Comparison of ENCODE assay signal across 8 cellular contexts in the genomic region with DNA sequence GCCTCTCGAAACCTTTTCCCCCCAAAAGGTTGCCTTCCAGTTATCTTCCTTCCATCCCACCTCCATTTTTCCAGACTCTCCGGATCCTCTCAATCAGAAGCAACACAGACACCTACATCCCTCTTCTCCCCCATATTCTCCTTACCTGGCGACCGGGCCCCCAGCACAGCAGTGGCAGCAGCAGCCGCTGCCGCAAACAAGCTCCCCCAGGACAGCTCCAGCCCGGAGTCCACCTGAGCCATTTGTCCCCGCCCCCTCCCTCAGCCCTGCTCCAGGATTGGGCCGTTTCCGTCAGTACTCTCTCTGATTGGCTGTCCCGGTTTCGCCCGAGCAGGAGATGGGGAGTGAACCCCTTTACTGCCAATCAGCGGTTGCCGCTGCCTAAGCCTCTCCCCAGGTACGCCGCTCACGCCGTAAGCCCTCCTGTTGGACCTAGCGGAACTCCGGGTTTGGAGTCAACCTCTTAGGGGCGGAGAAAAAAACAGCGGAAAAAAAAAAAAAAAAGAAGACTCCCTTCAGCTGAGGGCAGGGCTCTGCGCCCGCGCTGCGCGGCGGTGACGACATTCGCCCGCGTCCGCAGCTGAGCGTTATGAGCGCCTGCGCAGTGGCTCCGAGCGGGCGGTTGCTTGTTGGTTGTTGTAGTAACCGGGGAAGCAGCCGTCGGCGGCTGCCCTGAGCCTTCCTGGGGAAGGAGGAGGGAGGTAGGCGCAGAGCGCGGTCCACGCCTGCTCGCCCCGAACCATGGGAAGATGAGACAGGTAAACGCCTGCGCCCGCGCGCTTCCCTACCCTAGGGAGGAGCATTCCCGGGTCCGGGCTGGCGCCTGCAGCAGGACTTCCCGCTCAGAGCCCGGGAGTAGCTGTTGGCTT. TPM values are rescaled to one million over a fixed set of nuclear protein-coding genes. Genes with fewer than 3 reads are reported as not detected.
DNase-seq lines count a peak whose midpoint lies in the region; ATAC-seq and TF ChIP-seq lines count a peak whose summit lies in the region.

A gene with protein sequence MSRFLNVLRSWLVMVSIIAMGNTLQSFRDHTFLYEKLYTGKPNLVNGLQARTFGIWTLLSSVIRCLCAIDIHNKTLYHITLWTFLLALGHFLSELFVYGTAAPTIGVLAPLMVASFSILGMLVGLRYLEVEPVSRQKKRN (minus strand): TSS at position 247 of the 869 bp plus-strand sequence. CDS start 3,374 bp downstream, outside the sequence.
A gene with protein sequence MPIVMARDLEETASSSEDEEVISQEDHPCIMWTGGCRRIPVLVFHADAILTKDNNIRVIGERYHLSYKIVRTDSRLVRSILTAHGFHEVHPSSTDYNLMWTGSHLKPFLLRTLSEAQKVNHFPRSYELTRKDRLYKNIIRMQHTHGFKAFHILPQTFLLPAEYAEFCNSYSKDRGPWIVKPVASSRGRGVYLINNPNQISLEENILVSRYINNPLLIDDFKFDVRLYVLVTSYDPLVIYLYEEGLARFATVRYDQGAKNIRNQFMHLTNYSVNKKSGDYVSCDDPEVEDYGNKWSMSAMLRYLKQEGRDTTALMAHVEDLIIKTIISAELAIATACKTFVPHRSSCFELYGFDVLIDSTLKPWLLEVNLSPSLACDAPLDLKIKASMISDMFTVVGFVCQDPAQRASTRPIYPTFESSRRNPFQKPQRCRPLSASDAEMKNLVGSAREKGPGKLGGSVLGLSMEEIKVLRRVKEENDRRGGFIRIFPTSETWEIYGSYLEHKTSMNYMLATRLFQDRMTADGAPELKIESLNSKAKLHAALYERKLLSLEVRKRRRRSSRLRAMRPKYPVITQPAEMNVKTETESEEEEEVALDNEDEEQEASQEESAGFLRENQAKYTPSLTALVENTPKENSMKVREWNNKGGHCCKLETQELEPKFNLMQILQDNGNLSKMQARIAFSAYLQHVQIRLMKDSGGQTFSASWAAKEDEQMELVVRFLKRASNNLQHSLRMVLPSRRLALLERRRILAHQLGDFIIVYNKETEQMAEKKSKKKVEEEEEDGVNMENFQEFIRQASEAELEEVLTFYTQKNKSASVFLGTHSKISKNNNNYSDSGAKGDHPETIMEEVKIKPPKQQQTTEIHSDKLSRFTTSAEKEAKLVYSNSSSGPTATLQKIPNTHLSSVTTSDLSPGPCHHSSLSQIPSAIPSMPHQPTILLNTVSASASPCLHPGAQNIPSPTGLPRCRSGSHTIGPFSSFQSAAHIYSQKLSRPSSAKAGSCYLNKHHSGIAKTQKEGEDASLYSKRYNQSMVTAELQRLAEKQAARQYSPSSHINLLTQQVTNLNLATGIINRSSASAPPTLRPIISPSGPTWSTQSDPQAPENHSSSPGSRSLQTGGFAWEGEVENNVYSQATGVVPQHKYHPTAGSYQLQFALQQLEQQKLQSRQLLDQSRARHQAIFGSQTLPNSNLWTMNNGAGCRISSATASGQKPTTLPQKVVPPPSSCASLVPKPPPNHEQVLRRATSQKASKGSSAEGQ (N-terminal part only) (plus strand): TSS at position 617 of the 869 bp plus-strand sequence. CDS start 1,904 bp downstream, outside the sequence.

- H3K4me3 ChIP-seq in SK-N-SH (ENCODE audit: low read depth in 2 of 2, low read length in 1 of 2) (peak within 1 kb of the TSS; percentile 80 to 94), suprapubic skin (peak within 1 kb of the TSS; percentile 66)

- POLR2A ChIA-PET in SK-N-SH (lab: Yijun Ruan, JAX): interaction anchor here (0.6 to 1.6 kb wide), 6 partner anchors 8 to 582 kb away, joined by 3 to 5 read pairs (median 3); no protein-coding TSS in a partner anchor

- ATAC-seq in HG02571 (IDR thresholded peaks at IDR 0.05; ENCODE audit: unreplicated experiment): peak; percentile 95

- H3K9ac ChIP-seq in SK-N-SH: peak within 1 kb of the TSS; percentile 85

- H3K27me3 ChIP-seq in SK-N-SH (ENCODE audit: insufficient read depth) (no peaks in the 10 kb centered on the region), suprapubic skin (no peaks in the 10 kb centered on the region)

- TF ChIP-seq RAD21 in SK-N-SH (IDR thresholded peaks at IDR 0.05; ENCODE audit: low read length): no peak

- no peak for TF ChIP-seq CTCF in SK-N-SH (IDR thresholded peaks at IDR 0.05)
- peak in 1 of 2 donors; percentile 4 for TF ChIP-seq CTCF in suprapubic skin (IDR thresholded peaks at IDR 0.05)

- peak; percentile 97 for DNase-seq in GM04504 (ENCODE audit: low read depth)
- peak; percentile 95 for DNase-seq in NCI-H1048 (lab: John Stamatoyannopoulos, UW)
- peak; percentile 95 for DNase-seq in SK-N-SH
- peak; percentile 96 for DNase-seq in activated naive CD4-positive, alpha-beta T cell treated with anti-CD3 and anti-CD28 coated beads, Interleukin-2, amount 50 U/mL, for 16 hours
- peak; percentile 100 for DNase-seq in germinal center (ENCODE audit: low spot score)
- peak; percentile 98 for DNase-seq in non-pigmented ciliary epithelial cell (ENCODE audit: low read depth)
- peak; percentile 98 for DNase-seq in suprapubic skin (ENCODE audit: low spot score in 2 of 2)

- H3K79me2 ChIP-seq in SK-N-SH (ENCODE audit: insufficient read depth): peaks cover 25% of the 10 kb centered on the region

- TF ChIP-seq EP300 in SK-N-SH (IDR thresholded peaks at IDR 0.05; ENCODE audit: borderline replicate concordance in 1 of 2, low read depth in 1 of 2, low read length in 1 of 2) (no peak), suprapubic skin (IDR thresholded peaks at IDR 0.05) (no peak)

- peak in 1 of 2 donors; percentile 25 for TF ChIP-seq POLR2A in suprapubic skin (IDR thresholded peaks at IDR 0.05)

- H3F3A ChIP-seq in SK-N-SH (replicated peaks; ENCODE audit: insufficient read depth): no peaks in the 10 kb centered on the region

- peak within 1 kb of the TSS; percentile 73 to 79 for H3K27ac ChIP-seq in SK-N-SH (ENCODE audit: low read depth in 2 of 2, low read length in 1 of 2)
- peak within 1 kb of the TSS; percentile 81 for H3K27ac ChIP-seq in suprapubic skin

- no peaks in the 10 kb centered on the region for H3K9me2 ChIP-seq in SK-N-SH

- H3K4me2 ChIP-seq in SK-N-SH: peak within 1 kb of the TSS; percentile 83

- H3K36me3 ChIP-seq in SK-N-SH (replicated peaks in 1 of 2; ENCODE audit: control insufficient read depth in 1 of 2, insufficient read depth in 2 of 2, low read length in 1 of 2) (peaks cover 10 to 32% of the 10 kb centered on the region in 2 experiments), suprapubic skin (peaks cover 21% of the 10 kb centered on the region)

- no peaks in the 10 kb centered on the region for H4K20me1 ChIP-seq in SK-N-SH (ENCODE audit: insufficient read depth)

- CTCF ChIA-PET in SK-N-SH (lab: Yijun Ruan, JAX): interaction anchor here (1.0 to 2.0 kb wide), 6 partner anchors 10 to 246 kb away, joined by 3 to 25 read pairs (median 4); a partner anchor contains a TSS

- peak within 1 kb of the TSS; percentile 96 for H2AFZ ChIP-seq in SK-N-SH (ENCODE audit: low read depth)

- 1% methylated on average over 33 of the region's 60 CpGs for WGBS in SK-N-SH (ENCODE audit: low lambda C conversion rate)
- under 1% methylated on average over 55 of the region's 60 CpGs for WGBS in suprapubic skin

- peaks cover 0 to 9% of the 10 kb centered on the region in 2 experiments; a peak in 2 of 4 replicates for H3K4me1 ChIP-seq in SK-N-SH (ENCODE audit: control insufficient read depth in 1 of 2, insufficient read depth in 2 of 2, low read depth in 1 of 2, low read length in 1 of 2)
- H3K4me1 ChIP-seq in suprapubic skin: peaks cover 27% of the 10 kb centered on the region

- no peaks in the 10 kb centered on the region for H3K9me3 ChIP-seq in SK-N-SH
- no peaks in the 10 kb centered on the region for H3K9me3 ChIP-seq in suprapubic skin

TF ChIP-seq in SK-N-SH, 30 proteins besides CTCF, POLR2A, EP300 and RAD21 (continues in another document):
- TF ChIP-seq, protein P1, sequence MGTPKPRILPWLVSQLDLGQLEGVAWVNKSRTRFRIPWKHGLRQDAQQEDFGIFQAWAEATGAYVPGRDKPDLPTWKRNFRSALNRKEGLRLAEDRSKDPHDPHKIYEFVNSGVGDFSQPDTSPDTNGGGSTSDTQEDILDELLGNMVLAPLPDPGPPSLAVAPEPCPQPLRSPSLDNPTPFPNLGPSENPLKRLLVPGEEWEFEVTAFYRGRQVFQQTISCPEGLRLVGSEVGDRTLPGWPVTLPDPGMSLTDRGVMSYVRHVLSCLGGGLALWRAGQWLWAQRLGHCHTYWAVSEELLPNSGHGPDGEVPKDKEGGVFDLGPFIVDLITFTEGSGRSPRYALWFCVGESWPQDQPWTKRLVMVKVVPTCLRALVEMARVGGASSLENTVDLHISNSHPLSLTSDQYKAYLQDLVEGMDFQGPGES (IDR thresholded peaks at IDR 0.05; ENCODE audit: low read depth, low read length): peak; percentile 80
- TF ChIP-seq, protein P2, sequence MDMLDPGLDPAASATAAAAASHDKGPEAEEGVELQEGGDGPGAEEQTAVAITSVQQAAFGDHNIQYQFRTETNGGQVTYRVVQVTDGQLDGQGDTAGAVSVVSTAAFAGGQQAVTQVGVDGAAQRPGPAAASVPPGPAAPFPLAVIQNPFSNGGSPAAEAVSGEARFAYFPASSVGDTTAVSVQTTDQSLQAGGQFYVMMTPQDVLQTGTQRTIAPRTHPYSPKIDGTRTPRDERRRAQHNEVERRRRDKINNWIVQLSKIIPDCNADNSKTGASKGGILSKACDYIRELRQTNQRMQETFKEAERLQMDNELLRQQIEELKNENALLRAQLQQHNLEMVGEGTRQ (IDR thresholded peaks at IDR 0.05; ENCODE audit: borderline replicate concordance, low read depth, low read length): no peak
- TF ChIP-seq NRF1 (IDR thresholded peaks at IDR 0.05; ENCODE audit: low read depth, low read length) (peak; percentile 87), FOXJ3 (CRISPR knock-in tag; IDR thresholded peaks at IDR 0.05) (no peak), SMC3 (IDR thresholded peaks at IDR 0.05; ENCODE audit: low read depth, low read length) (no peak), POLR2AphosphoS5 (IDR thresholded peaks at IDR 0.05; ENCODE audit: low read depth, low read length) (peak; percentile 38; the same call in 1 of the 2 replicates), RFX5 (IDR thresholded peaks at IDR 0.05; ENCODE audit: low read length) (peak; percentile 67), GATA2 (CRISPR knock-in tag; IDR thresholded peaks at IDR 0.05) (no peak), FOSL2 (IDR thresholded peaks at IDR 0.05; ENCODE audit: borderline replicate concordance, low read depth) (no peak)
- TF ChIP-seq, protein P3, sequence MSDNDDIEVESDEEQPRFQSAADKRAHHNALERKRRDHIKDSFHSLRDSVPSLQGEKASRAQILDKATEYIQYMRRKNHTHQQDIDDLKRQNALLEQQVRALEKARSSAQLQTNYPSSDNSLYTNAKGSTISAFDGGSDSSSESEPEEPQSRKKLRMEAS (IDR thresholded peaks at IDR 0.05; ENCODE audit: low read depth): peak; percentile 54; the same call in 1 of the 2 replicates

RNA-seq across cellular contexts. Expression of the first gene that starts in this region (rescaled TPM):
- polyA plus RNA-seq in SK-N-SH (2012; rRNA removed): 14.8 and 17.0 TPM in 2 replicates
- 16.7 and 16.9 TPM in 2 replicates for polyA plus RNA-seq in SK-N-SH (2012; cell fraction: cytosol; rRNA removed)
- polyA plus RNA-seq in SK-N-SH (2012; cell fraction: nucleus; rRNA removed): 3.1 and 3.9 TPM in 2 replicates
- 10 to 100 TPM; 10.2 to 18.3 (median 15.3) TPM for total RNA-seq in suprapubic skin

RNA-seq across cellular contexts. Expression of the second gene that starts in this region (rescaled TPM):
- 9.6 and 11.7 TPM in 2 replicates for polyA plus RNA-seq in SK-N-SH (2012; rRNA removed)
- polyA plus RNA-seq in SK-N-SH (2012; cell fraction: cytosol; rRNA removed): 9.0 and 9.2 TPM in 2 replicates
- 14.5 and 18.5 TPM in 2 replicates for polyA plus RNA-seq in SK-N-SH (2012; cell fraction: nucleus; rRNA removed)
- total RNA-seq in suprapubic skin: 10 to 100 TPM; 24.4 to 56.4 (median 34.8) TPM

Comparison
In these comparisons a context has a peak if more than half of its experiments do, and no peak if none do; other contexts are left out.
1. Peak in every context shown above with its lines: DNase-seq, ATAC-seq, H3K4me3 ChIP-seq and H3K27ac ChIP-seq.